In genomic region chr3:194137314-194138097, GRCh38 we compare ENCODE assay signal across 8 cellular contexts. TPM values are rescaled to one million over a fixed set of nuclear protein-coding genes. Genes with fewer than 3 reads are reported as not detected.
DNase-seq lines count a peak whose midpoint lies in the region; ATAC-seq and TF ChIP-seq lines count a peak whose summit lies in the region.

No MANE protein-coding gene starts in this region.

- H4K20me1 ChIP-seq in DOHH2 (ENCODE audit: control insufficient read depth, insufficient read depth, low read depth, low read length), result no peaks in the 10 kb centered on the region
- peaks cover 20% of the 10 kb centered on the region for H4K20me1 ChIP-seq in smooth muscle cell (ENCODE audit: low read depth)

- H3K4me2 ChIP-seq in DOHH2 (ENCODE audit: low read length) (peak overlapping the region; percentile 76), smooth muscle cell (peak overlapping the region; percentile 91)

- H3K79me2 ChIP-seq in DOHH2 (ENCODE audit: control insufficient read depth, low read length) (peaks cover 21% of the 10 kb centered on the region), smooth muscle cell (ENCODE audit: low read depth) (peaks cover 12% of the 10 kb centered on the region)

- POLR2A ChIA-PET in T-cell (lab: Charles Lee), result no interaction called here

- H3F3A ChIP-seq in DOHH2 (ENCODE audit: control insufficient read depth, insufficient read depth) (peaks cover 46% of the 10 kb centered on the region), smooth muscle cell (ENCODE audit: low read depth) (peaks cover 46% of the 10 kb centered on the region)

- intact Hi-C loops in body of pancreas (cut with DNase I), result no loop called here

- no peaks in the 10 kb centered on the region for H3K36me3 Mint-ChIP-seq in T-cell

- H3K36me3 ChIP-seq in DOHH2 (ENCODE audit: control insufficient read depth, low read length), result peaks cover 8% of the 10 kb centered on the region
- no peaks in the 10 kb centered on the region for H3K36me3 ChIP-seq in body of pancreas (replicated peaks in 1 of 2; ENCODE audit: insufficient read depth in 1 of 2, low read depth in 2 of 2)
- H3K36me3 ChIP-seq in iPS-20b (ENCODE audit: insufficient read depth, low read depth, low read length), result no peaks in the 10 kb centered on the region
- no peaks in the 10 kb centered on the region for H3K36me3 ChIP-seq in smooth muscle cell (ENCODE audit: low read depth)

- H3K27me3 Mint-ChIP-seq in T-cell, result peaks cover 20 to 59% of the 10 kb centered on the region in 2 donors

- H3K27ac ChIP-seq in DOHH2 (ENCODE audit: low read depth, low read length) (no peak overlapping the region), body of pancreas (peak overlapping the region; percentile 89 to 99 (median 99)), iPS-20b (ENCODE audit: low read length) (no peak overlapping the region), smooth muscle cell (ENCODE audit: low read depth) (peak overlapping the region; percentile 90)

- peak overlapping the region; percentile 77; the same call in 1 of the 2 replicates for H3K9ac ChIP-seq in iPS-20b (ENCODE audit: low read depth, low read length)
- peak overlapping the region; percentile 76 for H3K9ac ChIP-seq in smooth muscle cell (ENCODE audit: low read depth)

- peak; percentile 74 for DNase-seq in HuH-7.5 (ENCODE audit: low spot score)
- peak in 17 of 34 experiments; percentile 11 to 53 (median 26) for DNase-seq in T-cell
- DNase-seq in body of pancreas, result peak; percentile 78 to 88 (median 85)
- no peak for DNase-seq in smooth muscle cell (lab: John Stamatoyannopoulos, UW; ENCODE audit: unreplicated experiment)
- no peak for DNase-seq in amniotic stem cell (lab: John Stamatoyannopoulos, UW)

- CTCF ChIA-PET in T-cell (lab: Charles Lee), result interaction anchor here in 1 of 2 donors (1.1 to 1.5 kb wide), 2 partner anchors 14 to 178 kb away, joined by 3 to 4 read pairs; no protein-coding TSS in a partner anchor

- no peaks in the 10 kb centered on the region for H3K9me3 Mint-ChIP-seq in T-cell

- no peak overlapping the region for H2AFZ ChIP-seq in smooth muscle cell (ENCODE audit: low read depth)

- TF ChIP-seq CTCF in DOHH2 (IDR thresholded peaks at IDR 0.05; ENCODE audit: low read depth, low read length, poor library complexity, severe bottlenecking), result peak; percentile 61
- peak in 6 of 7 experiments; percentile 30 to 79 (median 40) for TF ChIP-seq CTCF in body of pancreas (IDR thresholded peaks at IDR 0.05)
- peak; percentile 48 for TF ChIP-seq CTCF in smooth muscle cell (IDR thresholded peaks at IDR 0.05; ENCODE audit: borderline replicate concordance, insufficient read depth, poor library complexity, severe bottlenecking)

- H3K27ac Mint-ChIP-seq in T-cell, result peak overlapping the region in 1 of 2 donors; percentile 39

- peaks cover 74% of the 10 kb centered on the region for H3K4me1 ChIP-seq in DOHH2 (ENCODE audit: control insufficient read depth, low read length)
- peaks cover 60% of the 10 kb centered on the region for H3K4me1 ChIP-seq in body of pancreas
- peaks cover 43% of the 10 kb centered on the region for H3K4me1 ChIP-seq in iPS-20b (ENCODE audit: insufficient read depth, low read length)
- peaks cover 51% of the 10 kb centered on the region for H3K4me1 ChIP-seq in smooth muscle cell (ENCODE audit: low read depth)

- WGBS in body of pancreas, 2 donors, result 0 to 1% methylated on average over 10 to 62 of the region's 62 CpGs
- under 1% methylated on average over 57 of the region's 62 CpGs for WGBS in smooth muscle cell (ENCODE audit: low lambda C conversion rate)

- peaks cover 39 to 56% (median 45%) of the 10 kb centered on the region in 3 donors for H3K4me1 Mint-ChIP-seq in T-cell

- ATAC-seq in GM21381 (IDR thresholded peaks at IDR 0.05; ENCODE audit: unreplicated experiment) (peak; percentile 28), T-cell (replicated peaks in 1 of 4) (peak; percentile 9 to 33 (median 16)), body of pancreas (peak; percentile 0)

- H3K9me2 ChIP-seq in DOHH2 (replicated peaks; ENCODE audit: control insufficient read depth, low read length), result no peaks in the 10 kb centered on the region

- TF ChIP-seq POLR2A in body of pancreas (IDR thresholded peaks at IDR 0.05), result peak; percentile 73 to 84 (median 82)

- no peaks in the 10 kb centered on the region for H3K9me3 ChIP-seq in DOHH2 (ENCODE audit: control insufficient read depth, insufficient read depth, low read length)
- no peaks in the 10 kb centered on the region for H3K9me3 ChIP-seq in body of pancreas
- H3K9me3 ChIP-seq in iPS-20b (ENCODE audit: insufficient read depth, low read depth, low read length), result no peaks in the 10 kb centered on the region
- no peaks in the 10 kb centered on the region for H3K9me3 ChIP-seq in smooth muscle cell (replicated peaks; ENCODE audit: low read depth)

- peak overlapping the region; percentile 74 to 91 (median 80) for H3K4me3 Mint-ChIP-seq in T-cell

- H3K4me3 ChIP-seq in DOHH2 (ENCODE audit: low read length) (peak overlapping the region; percentile 77), body of pancreas (peak overlapping the region; percentile 70 to 87), iPS-20b (ENCODE audit: low read length) (peak overlapping the region; percentile 81), smooth muscle cell (peak overlapping the region; percentile 83)

- H3K27me3 ChIP-seq in DOHH2 (ENCODE audit: control insufficient read depth, low read length) (peaks cover 30% of the 10 kb centered on the region), body of pancreas (no peaks in the 10 kb centered on the region), iPS-20b (ENCODE audit: insufficient read depth, low read length) (peaks cover 55% of the 10 kb centered on the region), smooth muscle cell (ENCODE audit: low read depth) (no peaks in the 10 kb centered on the region)

RNA-seq across cellular contexts. Expression of gene HES1, which starts 1.6 kb away (rescaled TPM):
- total RNA-seq in T-cell, result 1 to 10 TPM in 1 of 5 donors, under 1 TPM in 4; 0.35 to 1.1 (median 0.46) TPM
- total RNA-seq in body of pancreas, result 10 to 100 TPM; 28.5 to 49.1 TPM
- 69.5 and 96.8 TPM in 2 replicates for total RNA-seq in smooth muscle cell
- polyA plus RNA-seq in smooth muscle cell, result 52.0 and 59.9 TPM in 2 replicates

Comparison
In these comparisons a context has a peak if more than half of its experiments do, and no peak if none do; other contexts are left out.
1. H3K27ac ChIP-seq: peak in body of pancreas (4 of 4) and smooth muscle cell (single experiment); none in DOHH2 (single experiment) and iPS-20b (single experiment).
2. DNase-seq: peak in HuH-7.5 (single experiment) and body of pancreas (4 of 4); none in smooth muscle cell (single experiment) and amniotic stem cell (single experiment).
3. RNA of gene HES1, which starts 1.6 kb away (total RNA-seq): 69.5 to 96.8 TPM in smooth muscle cell and 28.5 to 49.1 TPM in body of pancreas; 0.35 to 1.1 TPM in T-cell; every median in the first group is over 10 times any median in the second.
4. Peak in every context shown above with its lines, with median percentiles within 50 percentile points of each other: H3K4me3 ChIP-seq, CTCF ChIP-seq and ATAC-seq.